In genomic region chr4:37304612-37305011, GRCh38 we compare ENCODE assay signal across 25 cellular contexts.
"Had no signal": no experiment of that assay in that cellular context is flagged by ENCODE, and none has a peak within 500 bp of the region (broad histone marks: within the 10 kb centered on the region; RNA-seq: fewer than 3 reads in every experiment).

No MANE protein-coding gene starts in this region.

- DNase-seq: stimulated activated CD4-positive, alpha-beta T cell treated with anti-CD3 and anti-CD28 coated beads, Interleukin-2, amount 100 ng/mL, for 48 hours; stimulated activated CD4-positive, alpha-beta T cell treated with anti-CD3 and anti-CD28 coated beads, Interleukin-4, amount 100 ng/mL, for 1 hour; stimulated activated CD4-positive, alpha-beta T cell treated with anti-CD3 and anti-CD28 coated beads, Interleukin-4, amount 100 ng/mL, for 24 hours; stimulated activated CD4-positive, alpha-beta T cell treated with anti-CD3 and anti-CD28 coated beads, Interleukin-4, amount 100 ng/mL, for 4 hours; stimulated activated CD8-positive, alpha-beta memory T cell treated with anti-CD3 and anti-CD28 coated beads, Interleukin-4, amount 100 ng/mL, for 48 hours; stimulated activated naive B cell treated with anti-CD40 and anti-IgM and Interleukin-4, amounts not matched to agents 10 μg/mL and 1 μg/mL and 100 μg/mL, for 72 hours; stimulated activated naive CD4-positive, alpha-beta T cell; stimulated activated naive CD4-positive, alpha-beta T cell treated with Interleukin-2 at 50 U/mL for 16 hours; stimulated activated naive CD8-positive, alpha-beta T cell treated with anti-CD3 and anti-CD28 coated beads, Interleukin-15, amount 100 ng/mL, for 72 hours; stimulated activated naive CD8-positive, alpha-beta T cell treated with anti-CD3 and anti-CD28 coated beads, Interleukin-15, Interleukin-2, amounts not matched to agents 100 U/mL and 50 U/mL, for 24 hours; stomach; substantia nigra; testis; thyroid gland; tibial artery; transverse colon; trophoblast cell; upper lobe of left lung; upper lobe of right lung; uterus had no signal

- H3K4me1 ChIP-seq: stomach, suprapubic skin, testis, thyroid gland, tibial artery, tibial nerve, transverse colon, upper lobe of left lung, upper lobe of right lung, uterus, vagina had no signal

- H3K36me3 ChIP-seq: stomach, suprapubic skin, thoracic aorta, thyroid gland, tibial artery, tibial nerve, transverse colon, upper lobe of left lung, upper lobe of right lung, uterus, vagina had no signal

- H3K27ac ChIP-seq: stomach, suprapubic skin, testis, thoracic aorta, thyroid gland, tibial artery, tibial nerve, transverse colon, upper lobe of left lung, upper lobe of right lung, uterus, vagina had no signal

- FAIRE-seq: urothelium cell line had no signal

- H3K4me3 ChIP-seq: stomach, suprapubic skin, testis, thoracic aorta, thyroid gland, tibial artery, tibial nerve, transverse colon, upper lobe of left lung, upper lobe of right lung, uterus, vagina had no signal

- H3K9me3 ChIP-seq: testis, thoracic aorta, thyroid gland, transverse colon, upper lobe of right lung, uterus, vagina had no signal
